Comparison of ENCODE assay signal across 16 cellular contexts in the genomic region with DNA sequence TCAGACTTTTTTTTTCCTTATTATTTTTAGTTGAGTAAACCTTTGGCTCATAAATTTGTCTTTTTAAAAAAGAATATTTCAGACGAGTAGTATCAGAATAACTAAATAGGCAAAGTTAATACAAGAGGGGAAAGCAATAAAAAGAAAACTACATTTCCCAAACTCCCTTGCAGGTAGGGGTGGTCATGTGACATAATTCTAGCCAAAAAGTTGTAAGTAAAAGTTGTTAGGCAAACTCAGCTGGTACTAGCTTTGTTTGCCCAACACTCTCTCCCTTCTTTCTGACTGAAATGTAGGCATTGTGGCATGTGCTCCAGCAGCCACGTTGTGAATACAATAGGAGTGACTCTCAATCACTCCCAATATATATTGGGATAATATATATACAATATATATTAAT.
"Had no signal": no experiment of that assay in that cellular context is flagged by ENCODE, and none has a peak within 500 bp of the region (broad histone marks: within the 10 kb centered on the region; RNA-seq: fewer than 3 reads in every experiment).

No MANE protein-coding gene starts in this region.

- H3K4me1 Mint-ChIP-seq: activated naive CD4-positive, alpha-beta T cell treated with anti-CD3 and anti-CD28 coated beads, Interleukin-2, amount 50 U/mL, for 24 hours; brain; nephron had no signal

- H3K27me3 ChIP-seq: upper lobe of right lung had no signal

- H3K4me3 ChIP-seq: left ventricle myocardium inferior, upper lobe of right lung had no signal

- DNase-seq: activated effector memory CD4-positive, alpha-beta T cell treated with Interleukin-2 at 50 U/mL for 16 hours; activated T-cell treated with anti-CD3 and anti-CD28 coated beads, Interleukin-2, amount 50 U/mL, for 1 hour; amniotic stem cell; effector memory CD8-positive, alpha-beta T cell; left ventricle myocardium inferior; mesenchymal stem cell; occipital lobe; stimulated activated CD4-positive, alpha-beta T cell treated with anti-CD3 and anti-CD28 coated beads, Interleukin-2, amount 100 ng/mL, for 48 hours; stimulated activated CD8-positive, alpha-beta memory T cell treated with anti-CD3 and anti-CD28 coated beads, Interleukin-4, amount 100 ng/mL, for 48 hours; T-helper 17 cell; upper lobe of right lung had no signal

- H3K4me3 Mint-ChIP-seq: activated naive CD4-positive, alpha-beta T cell treated with anti-CD3 and anti-CD28 coated beads, Interleukin-2, amount 50 U/mL, for 24 hours; brain; dendritic cell treated with granulocyte-macrophage colony-stimulating factor and Interleukin-4, amounts not matched to agents 40 ng/mL and 50 ng/mL, for 4 days; effector memory CD8-positive, alpha-beta T cell; nephron; stimulated activated naive CD8-positive, alpha-beta T cell treated with anti-CD3 and anti-CD28 coated beads, Interleukin-15, Interleukin-2, amounts not matched to agents 100 ng/mL and 50 ng/mL, for 24 hours; T-helper 17 cell had no signal

- H3K27ac ChIP-seq: left ventricle myocardium inferior, upper lobe of right lung had no signal

- H3K27me3 Mint-ChIP-seq: activated naive CD4-positive, alpha-beta T cell treated with anti-CD3 and anti-CD28 coated beads, Interleukin-2, amount 50 U/mL, for 24 hours; brain; dendritic cell treated with granulocyte-macrophage colony-stimulating factor and Interleukin-4, amounts not matched to agents 40 ng/mL and 50 ng/mL, for 4 days; effector memory CD8-positive, alpha-beta T cell; stimulated activated naive CD8-positive, alpha-beta T cell treated with anti-CD3 and anti-CD28 coated beads, Interleukin-15, Interleukin-2, amounts not matched to agents 100 ng/mL and 50 ng/mL, for 24 hours; T-helper 17 cell had no signal

- H3K4me1 ChIP-seq: upper lobe of right lung had no signal

- H3K9me3 Mint-ChIP-seq: activated naive CD4-positive, alpha-beta T cell treated with anti-CD3 and anti-CD28 coated beads, Interleukin-2, amount 50 U/mL, for 24 hours; brain; dendritic cell treated with granulocyte-macrophage colony-stimulating factor and Interleukin-4, amounts not matched to agents 40 ng/mL and 50 ng/mL, for 4 days; effector memory CD8-positive, alpha-beta T cell; nephron; stimulated activated naive CD8-positive, alpha-beta T cell treated with anti-CD3 and anti-CD28 coated beads, Interleukin-15, Interleukin-2, amounts not matched to agents 100 ng/mL and 50 ng/mL, for 24 hours had no signal

- H3K27ac Mint-ChIP-seq: activated naive CD4-positive, alpha-beta T cell treated with anti-CD3 and anti-CD28 coated beads, Interleukin-2, amount 50 U/mL, for 24 hours; brain; dendritic cell treated with granulocyte-macrophage colony-stimulating factor and Interleukin-4, amounts not matched to agents 40 ng/mL and 50 ng/mL, for 4 days; effector memory CD8-positive, alpha-beta T cell; nephron; stimulated activated naive CD8-positive, alpha-beta T cell treated with anti-CD3 and anti-CD28 coated beads, Interleukin-15, Interleukin-2, amounts not matched to agents 100 ng/mL and 50 ng/mL, for 24 hours; T-helper 17 cell had no signal
